16 cellular contexts compared by ENCODE assay signal in the genomic region with DNA sequence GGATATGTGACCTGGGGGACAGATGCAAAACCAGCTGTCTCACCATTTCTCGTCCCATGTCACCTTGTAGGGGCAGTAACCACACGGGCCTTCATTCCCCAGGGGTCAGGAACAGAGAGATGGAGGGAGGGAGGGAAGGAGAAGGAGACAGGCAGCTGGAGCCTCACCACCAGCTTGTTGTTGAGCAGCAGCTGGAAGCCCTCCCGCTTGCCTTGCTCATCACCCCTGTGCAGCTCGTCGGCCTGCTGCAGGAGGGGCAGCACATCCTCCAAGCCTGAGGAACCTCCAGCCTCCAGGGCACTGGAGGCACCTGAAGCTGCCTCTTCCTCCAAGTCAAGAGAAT. TPM values are rescaled to one million over a fixed set of nuclear protein-coding genes. Genes with fewer than 3 reads are reported as not detected.
DNase-seq lines count a peak whose midpoint lies in the region; ATAC-seq and TF ChIP-seq lines count a peak whose summit lies in the region.
"Had no signal": no experiment of that assay in that cellular context is flagged by ENCODE, and none has a peak within 500 bp of the region (broad histone marks: within the 10 kb centered on the region; RNA-seq: fewer than 3 reads in every experiment).

No MANE protein-coding gene starts in this region.

- no peak overlapping the region for H3K4me2 ChIP-seq in fibroblast of lung (ENCODE audit: extremely low read depth, insufficient read depth, low read length)
- H3K4me2 ChIP-seq: hepatocyte had no signal

- no peaks in the 10 kb centered on the region for H3K9me3 Mint-ChIP-seq in activated naive CD4-positive, alpha-beta T cell treated with anti-CD3 and anti-CD28 coated beads for 36 hours
- no peaks in the 10 kb centered on the region for H3K9me3 Mint-ChIP-seq in stimulated activated naive CD8-positive, alpha-beta T cell treated with anti-CD3 and anti-CD28 coated beads, Interleukin-15, amount 100 ng/mL, for 72 hours

- no peak for DNase-seq in activated naive CD4-positive, alpha-beta T cell treated with anti-CD3 and anti-CD28 coated beads for 36 hours
- no peak for DNase-seq in activated naive CD4-positive, alpha-beta T cell (lab: John Stamatoyannopoulos, UW)
- DNase-seq in Peyer's patch (peak in 1 of 3 donors; percentile 39), fibroblast of lung (ENCODE audit: low read depth in 2 of 2) (no peak), NCI-H748 treated with DMSO at 0.1 percent for 48 hours (lab: John Stamatoyannopoulos, UW) (no peak), tibial artery (no peak)
- no peak for DNase-seq in stimulated activated naive CD8-positive, alpha-beta T cell treated with anti-CD3 and anti-CD28 coated beads, Interleukin-15, amount 100 ng/mL, for 72 hours
- DNase-seq: activated CD4-positive, CD25-positive, alpha-beta regulatory T cell treated with anti-CD3 and anti-CD28 coated beads, Interleukin-2, amount 50 U/mL, for 72 hours; activated gamma-delta T cell; DMS 273 treated with DMSO at 0.1 percent for 48 hours; left colon; NCI-H187 treated with DMSO at 0.1 percent for 48 hours; NCI-H82; transverse colon had no signal

- peak overlapping the region; percentile 34 for H3K27ac Mint-ChIP-seq in activated naive CD4-positive, alpha-beta T cell treated with anti-CD3 and anti-CD28 coated beads for 36 hours
- peak overlapping the region; percentile 52 to 80 for H3K27ac Mint-ChIP-seq in stimulated activated naive CD8-positive, alpha-beta T cell treated with anti-CD3 and anti-CD28 coated beads, Interleukin-15, amount 100 ng/mL, for 72 hours

- TF ChIP-seq CTCF in Peyer's patch (IDR thresholded peaks at IDR 0.05) (no peak), fibroblast of lung (conservative IDR thresholded peaks at IDR 0.05 in 1 of 2, IDR thresholded peaks at IDR 0.05 in 1 of 2; ENCODE audit: low read depth in 1 of 2, low read length in 2 of 2) (no peak), tibial artery (IDR thresholded peaks at IDR 0.05) (no peak)

- H3K4me3 ChIP-seq in Peyer's patch (no peak overlapping the region), fibroblast of lung (replicated peaks in 1 of 4; ENCODE audit: control extremely low read depth in 1 of 4, insufficient read depth in 1 of 4, low read depth in 3 of 4, low read length in 4 of 4) (no peak overlapping the region), tibial artery (no peak overlapping the region)
- H3K4me3 ChIP-seq: hepatocyte, transverse colon had no signal

- H3K9me3 ChIP-seq in Peyer's patch (no peaks in the 10 kb centered on the region), fibroblast of lung (ENCODE audit: control insufficient read depth, insufficient read depth, low read depth, low read length) (no peaks in the 10 kb centered on the region), tibial artery (no peaks in the 10 kb centered on the region)
- H3K9me3 ChIP-seq: transverse colon had no signal

- H3K27me3 ChIP-seq in Peyer's patch = no peaks in the 10 kb centered on the region
- H3K27me3 ChIP-seq in fibroblast of lung (ENCODE audit: control insufficient read depth, insufficient read depth, low read length) = no peaks in the 10 kb centered on the region
- H3K27me3 ChIP-seq in tibial artery = no peaks in the 10 kb centered on the region
- H3K27me3 ChIP-seq: hepatocyte, transverse colon had no signal

- H3K4me1 Mint-ChIP-seq in activated naive CD4-positive, alpha-beta T cell treated with anti-CD3 and anti-CD28 coated beads for 36 hours (ENCODE audit: low read depth) = peaks cover 15% of the 10 kb centered on the region
- H3K4me1 Mint-ChIP-seq in stimulated activated naive CD8-positive, alpha-beta T cell treated with anti-CD3 and anti-CD28 coated beads, Interleukin-15, amount 100 ng/mL, for 72 hours = peaks cover 41% of the 10 kb centered on the region

- H3K79me2 ChIP-seq in fibroblast of lung (ENCODE audit: control insufficient read depth, insufficient read depth, low read length) = no peaks in the 10 kb centered on the region

- H3K9ac ChIP-seq in fibroblast of lung (ENCODE audit: insufficient read depth, low read length) = no peak overlapping the region

- peaks cover 19% of the 10 kb centered on the region for H3K36me3 Mint-ChIP-seq in activated naive CD4-positive, alpha-beta T cell treated with anti-CD3 and anti-CD28 coated beads for 36 hours (ENCODE audit: low read depth)

- H3K27me3 Mint-ChIP-seq in activated naive CD4-positive, alpha-beta T cell treated with anti-CD3 and anti-CD28 coated beads for 36 hours (ENCODE audit: low read depth) = no peaks in the 10 kb centered on the region
- H3K27me3 Mint-ChIP-seq in stimulated activated naive CD8-positive, alpha-beta T cell treated with anti-CD3 and anti-CD28 coated beads, Interleukin-15, amount 100 ng/mL, for 72 hours = no peaks in the 10 kb centered on the region

- H2AFZ ChIP-seq in fibroblast of lung (ENCODE audit: low read length) = no peak overlapping the region
- H2AFZ ChIP-seq: hepatocyte had no signal

- no peak overlapping the region for H3K4me3 Mint-ChIP-seq in activated naive CD4-positive, alpha-beta T cell treated with anti-CD3 and anti-CD28 coated beads for 36 hours
- H3K4me3 Mint-ChIP-seq in stimulated activated naive CD8-positive, alpha-beta T cell treated with anti-CD3 and anti-CD28 coated beads, Interleukin-15, amount 100 ng/mL, for 72 hours = no peak overlapping the region

- H3K27ac ChIP-seq in Peyer's patch (peak overlapping the region in 3 of 4 donors; percentile 52 to 85 (median 60)), fibroblast of lung (ENCODE audit: insufficient read depth, low read length) (peak overlapping the region; percentile 51), tibial artery (no peak overlapping the region)
- H3K27ac ChIP-seq: transverse colon had no signal

- no peak for TF ChIP-seq POLR2A in Peyer's patch (IDR thresholded peaks at IDR 0.05)

- H3K36me3 ChIP-seq in Peyer's patch (peaks cover 0 to 68% (median 0%) of the 10 kb centered on the region in 3 donors), fibroblast of lung (ENCODE audit: control insufficient read depth, insufficient read depth, low read length) (peaks cover 7% of the 10 kb centered on the region), tibial artery (peaks cover 39 to 90% (median 55%) of the 10 kb centered on the region in 3 donors)

- no peaks in the 10 kb centered on the region for H4K20me1 ChIP-seq in fibroblast of lung (ENCODE audit: control insufficient read depth, extremely low read depth, insufficient read depth, low read length)

- intact Hi-C loops in activated naive CD4-positive, alpha-beta T cell treated with anti-CD3 and anti-CD28 coated beads for 36 hours (cut with micrococcal nuclease) = loop anchor here (1.0 to 2.0 kb wide), 3 partner anchors 11 to 150 kb away; partner anchors contain the start of genes RAD51, RMDN3 and VPS18
- intact Hi-C loops in tibial artery (cut with DNase I; ENCODE audit: low total_unique reads) = no loop called here

- ATAC-seq in stimulated activated naive CD8-positive, alpha-beta T cell treated with anti-CD3 and anti-CD28 coated beads, Interleukin-15, amount 100 ng/mL, for 72 hours = no peak
- no peak for ATAC-seq in HG02763 (IDR thresholded peaks at IDR 0.05; ENCODE audit: unreplicated experiment)
- ATAC-seq: left colon had no signal

- CTCF ChIA-PET in activated naive CD4-positive, alpha-beta T cell treated with anti-CD3 and anti-CD28 coated beads for 36 hours (lab: Charles Lee) = interaction anchor here (1.0 to 7.0 kb wide), 4 partner anchors 15 to 43 kb away, joined by 3 to 32 read pairs (median 3); no protein-coding TSS in a partner anchor

- H3K4me1 ChIP-seq in Peyer's patch = peaks cover 0 to 29% (median 2%) of the 10 kb centered on the region in 4 donors
- H3K4me1 ChIP-seq in fibroblast of lung (ENCODE audit: control insufficient read depth, extremely low read depth, insufficient read depth, low read length) = peaks cover 17% of the 10 kb centered on the region
- H3K4me1 ChIP-seq in tibial artery = no peaks in the 10 kb centered on the region

RNA-seq across cellular contexts. Expression of gene RMDN3, which starts 10.3 kb away (rescaled TPM):
- total RNA-seq in activated naive CD4-positive, alpha-beta T cell treated with anti-CD3 and anti-CD28 coated beads for 36 hours = 10 to 100 TPM; 17.8 to 19.2 TPM
- 10 to 100 TPM; 69.2 to 94.7 (median 74.0) TPM for total RNA-seq in Peyer's patch
- total RNA-seq in fibroblast of lung = 14.1 and 16.0 TPM in 2 replicates
- 18.9 and 22.7 TPM in 2 replicates for polyA plus RNA-seq in fibroblast of lung
- polyA plus RNA-seq in fibroblast of lung (2012) = 24.9 TPM in 2 replicates
- 6.6 and 33.6 TPM in 2 replicates for polyA minus RNA-seq in fibroblast of lung (ENCODE audit: low replicate concordance)

RNA-seq across cellular contexts. Expression of gene GCHFR, which starts 19.1 kb away (rescaled TPM):
- 10 to 100 TPM; 28.1 to 32.7 TPM for total RNA-seq in activated naive CD4-positive, alpha-beta T cell treated with anti-CD3 and anti-CD28 coated beads for 36 hours
- total RNA-seq in Peyer's patch (100 to 1,000 TPM in 3 of 4 donors, 10 to 100 TPM in 1; 81.7 to 286 (median 136) TPM), fibroblast of lung (1.8 and 2.5 TPM in 2 replicates)
- 1.4 and 1.6 TPM in 2 replicates for polyA plus RNA-seq in fibroblast of lung
- polyA plus RNA-seq in fibroblast of lung (2012) = 2.5 and 2.6 TPM in 2 replicates
- polyA minus RNA-seq in fibroblast of lung (ENCODE audit: low replicate concordance) = 2.0 TPM in 1 of 2 replicates, not detected in the other

RNA-seq across cellular contexts. Expression of gene C15orf62, which starts 25.0 kb away (rescaled TPM):
- under 1 TPM; 0.10 to 0.33 TPM for total RNA-seq in activated naive CD4-positive, alpha-beta T cell treated with anti-CD3 and anti-CD28 coated beads for 36 hours
- total RNA-seq in Peyer's patch (1 to 10 TPM in 2 of 4 donors, not detected in 2; 1.1 to 1.3 TPM), fibroblast of lung (under 0.01 and 0.17 TPM in 2 replicates)
- 0.02 TPM in 1 of 2 replicates, not detected in the other for polyA plus RNA-seq in fibroblast of lung
- 0.20 and 0.23 TPM in 2 replicates for polyA plus RNA-seq in fibroblast of lung (2012)
- not detected in 2 replicates for polyA minus RNA-seq in fibroblast of lung (ENCODE audit: low replicate concordance)

RNA-seq across cellular contexts. Expression of gene RAD51, which starts 49.8 kb away (rescaled TPM):
- total RNA-seq in activated naive CD4-positive, alpha-beta T cell treated with anti-CD3 and anti-CD28 coated beads for 36 hours = 10 to 100 TPM; 65.8 to 68.8 TPM
- total RNA-seq in Peyer's patch (1 to 10 TPM in 3 of 4 donors, not detected in 1; 1.1 to 7.4 (median 1.2) TPM), fibroblast of lung (0.77 and 1.3 TPM in 2 replicates)
- polyA plus RNA-seq in fibroblast of lung = 5.0 and 10.3 TPM in 2 replicates
- polyA plus RNA-seq in fibroblast of lung (2012) = 5.7 and 13.7 TPM in 2 replicates
- polyA minus RNA-seq in fibroblast of lung (ENCODE audit: low replicate concordance) = 6.4 and 45.6 TPM in 2 replicates

Comparison
In these comparisons a context has a peak if more than half of its experiments do, and no peak if none do; other contexts are left out.
1. H3K27ac ChIP-seq: peak in Peyer's patch (3 of 4) and fibroblast of lung (single experiment); none in tibial artery (0 of 2).